ENCODE assay signal across 9 cellular contexts in genomic region chr3:148962513-148962912, GRCh38. TPM values are rescaled to one million over a fixed set of nuclear protein-coding genes. Genes with fewer than 3 reads are reported as not detected.
DNase-seq lines count a peak whose midpoint lies in the region; TF ChIP-seq lines count a peak whose summit lies in the region.
"Had no signal": no experiment of that assay in that cellular context is flagged by ENCODE, and none has a peak within 500 bp of the region (broad histone marks: within the 10 kb centered on the region; RNA-seq: fewer than 3 reads in every experiment).

No MANE protein-coding gene starts in this region.

- H3K4me3 ChIP-seq in choroid plexus epithelial cell (ENCODE audit: low read depth, low read length) (no peak overlapping the region), thyroid gland (replicated peaks in 1 of 3) (no peak overlapping the region)
- H3K4me3 ChIP-seq: ovary had no signal

- DNase-seq in NCI-H82 (lab: John Stamatoyannopoulos, UW) (peak; percentile 59), choroid plexus epithelial cell (ENCODE audit: low read depth) (peak; percentile 86), non-pigmented ciliary epithelial cell (ENCODE audit: low read depth) (peak; percentile 68), T-helper 9 cell (no peak), thyroid gland (no peak), NCI-H1436 treated with DMSO at 0.1 percent for 48 hours (lab: John Stamatoyannopoulos, UW) (no peak)
- DNase-seq in stimulated activated CD4-positive, alpha-beta T cell treated with anti-CD3 and anti-CD28 coated beads, Interleukin-12 subunit alpha, Interleukin-12 subunit beta, amount 100 ng/mL, for 4 hours, result no peak

- no peaks in the 10 kb centered on the region for H3K27me3 ChIP-seq in thyroid gland
- H3K27me3 ChIP-seq: ovary had no signal

- no peak for TF ChIP-seq POLR2A in thyroid gland (IDR thresholded peaks at IDR 0.05)

- H3K36me3 ChIP-seq in thyroid gland, result no peaks in the 10 kb centered on the region
- H3K36me3 ChIP-seq: ovary had no signal

- 39 to 65% methylated on average over 1 of the region's 1 CpG for WGBS in thyroid gland, 2 donors

- H3K27ac ChIP-seq in thyroid gland, result no peak overlapping the region
- H3K27ac ChIP-seq: ovary had no signal

- H3K4me1 ChIP-seq in thyroid gland, result no peaks in the 10 kb centered on the region

- TF ChIP-seq CTCF in GM12873 (IDR thresholded peaks at IDR 0.05; ENCODE audit: insufficient read depth, low read depth, low read length, missing control alignments), result peak; percentile 20
- peak; percentile 54 for TF ChIP-seq CTCF in choroid plexus epithelial cell (conservative IDR thresholded peaks at IDR 0.05; ENCODE audit: low read depth, low read length)
- no peak for TF ChIP-seq CTCF in thyroid gland (IDR thresholded peaks at IDR 0.05)

- H3K9me3 ChIP-seq in thyroid gland, result no peaks in the 10 kb centered on the region
- H3K9me3 ChIP-seq: ovary had no signal

- intact Hi-C loops in thyroid gland (cut with DNase I), result no loop called here

RNA-seq across cellular contexts. Expression of gene GYG1, which starts 28.8 kb away (rescaled TPM):
- total RNA-seq in thyroid gland, result 10 to 100 TPM; 26.4 to 86.3 (median 29.3) TPM

Comparison
In these comparisons a context has a peak if more than half of its experiments do, and no peak if none do; other contexts are left out.
1. CTCF ChIP-seq: peak in GM12873 (single experiment) and choroid plexus epithelial cell (single experiment); none in thyroid gland (0 of 6).
2. DNase-seq: peak in NCI-H82 (single experiment), choroid plexus epithelial cell (single experiment) and non-pigmented ciliary epithelial cell (single experiment); none in stimulated activated CD4-positive, alpha-beta T cell treated with anti-CD3 and anti-CD28 coated beads, Interleukin-12 subunit alpha, Interleukin-12 subunit beta, amount 100 ng/mL, for 4 hours (single experiment), T-helper 9 cell (single experiment), thyroid gland (0 of 2) and NCI-H1436 treated with DMSO at 0.1 percent for 48 hours (single experiment).